ENCODE assay signal across 10 cellular contexts in genomic region chr14:89283327-89284060, GRCh38.
A peak's percentile ranks its signal among the peaks of the same experiment; 100 is the strongest.
DNase-seq lines count a peak whose midpoint lies in the region; ATAC-seq and TF ChIP-seq lines count a peak whose summit lies in the region.
"Had no signal": no experiment of that assay in that cellular context is flagged by ENCODE, and none has a peak within 500 bp of the region (broad histone marks: within the 10 kb centered on the region; RNA-seq: fewer than 3 reads in every experiment).

No MANE protein-coding gene starts in this region.

- peak; percentile 23 for ATAC-seq in GM19468 (IDR thresholded peaks at IDR 0.05; ENCODE audit: extremely low read depth, unreplicated experiment)
- ATAC-seq in HG03159 (IDR thresholded peaks at IDR 0.05; ENCODE audit: unreplicated experiment): peak; percentile 70
- peak; percentile 96 for ATAC-seq in activated naive CD8-positive, alpha-beta T cell treated with anti-CD3 and anti-CD28 coated beads, Interleukin-2, amount 50 U/mL, for 24 hours
- ATAC-seq: right lobe of liver had no signal

- peak overlapping the region; percentile 75 for H3K27ac Mint-ChIP-seq in activated naive CD8-positive, alpha-beta T cell treated with anti-CD3 and anti-CD28 coated beads, Interleukin-2, amount 50 U/mL, for 24 hours

- DNase-seq in GM10266 (ENCODE audit: extremely low spot score) (peak; percentile 22), GF-D8 (lab: John Stamatoyannopoulos, UW) (no peak), GM13976 (ENCODE audit: low spot score) (no peak), UCSD-AML1 (lab: John Stamatoyannopoulos, UW; ENCODE audit: unreplicated experiment) (no peak), NCI-H2227 treated with DMSO at 0.1 percent for 48 hours (lab: John Stamatoyannopoulos, UW) (no peak)
- DNase-seq in activated naive CD8-positive, alpha-beta T cell treated with anti-CD3 and anti-CD28 coated beads, Interleukin-2, amount 50 U/mL, for 24 hours: peak; percentile 60
- DNase-seq: activated effector memory CD4-positive, alpha-beta T cell treated with Interleukin-2 at 50 U/mL for 16 hours had no signal

- H3K36me3 Mint-ChIP-seq in activated naive CD8-positive, alpha-beta T cell treated with anti-CD3 and anti-CD28 coated beads, Interleukin-2, amount 50 U/mL, for 24 hours (ENCODE audit: low read depth): peaks cover 36% of the 10 kb centered on the region

- H3K4me3 Mint-ChIP-seq in activated naive CD8-positive, alpha-beta T cell treated with anti-CD3 and anti-CD28 coated beads, Interleukin-2, amount 50 U/mL, for 24 hours: peak overlapping the region; percentile 18

- H3K9me3 Mint-ChIP-seq in activated naive CD8-positive, alpha-beta T cell treated with anti-CD3 and anti-CD28 coated beads, Interleukin-2, amount 50 U/mL, for 24 hours: no peaks in the 10 kb centered on the region

- no peaks in the 10 kb centered on the region for H3K27me3 Mint-ChIP-seq in activated naive CD8-positive, alpha-beta T cell treated with anti-CD3 and anti-CD28 coated beads, Interleukin-2, amount 50 U/mL, for 24 hours

- H3K4me1 Mint-ChIP-seq in activated naive CD8-positive, alpha-beta T cell treated with anti-CD3 and anti-CD28 coated beads, Interleukin-2, amount 50 U/mL, for 24 hours: peaks cover 81% of the 10 kb centered on the region

- TF ChIP-seq CTCF in GM10266 (IDR thresholded peaks at IDR 0.05; ENCODE audit: control insufficient read depth, insufficient read depth, low read depth, missing control alignments) (no peak), GM13976 (IDR thresholded peaks at IDR 0.05; ENCODE audit: borderline replicate concordance, control extremely low read depth, extremely low read depth, insufficient read depth, missing control alignments) (no peak)

- in situ Hi-C loops in GM13976 (cut with MboI; ENCODE audit: low sequenced_read_pairs, unreplicated experiment): no loop called here

Comparison
In these comparisons a context has a peak if more than half of its experiments do, and no peak if none do; other contexts are left out.
1. DNase-seq: peak in GM10266 (single experiment) and activated naive CD8-positive, alpha-beta T cell treated with anti-CD3 and anti-CD28 coated beads, Interleukin-2, amount 50 U/mL, for 24 hours (single experiment); none in GF-D8 (single experiment), GM13976 (single experiment), UCSD-AML1 (single experiment) and NCI-H2227 treated with DMSO at 0.1 percent for 48 hours (single experiment).
2. ATAC-seq: peak in every context shown above with its lines; median percentile 96 in activated naive CD8-positive, alpha-beta T cell treated with anti-CD3 and anti-CD28 coated beads, Interleukin-2, amount 50 U/mL, for 24 hours; 70 in HG03159; 23 in GM19468.